ENCODE assay signal across 24 cellular contexts in genomic region chrX:68843992-68844391, GRCh38. TPM values are rescaled to one million over a fixed set of nuclear protein-coding genes. Genes with fewer than 3 reads are reported as not detected.
DNase-seq lines count a peak whose midpoint lies in the region; ATAC-seq and TF ChIP-seq lines count a peak whose summit lies in the region.
"Had no signal": no experiment of that assay in that cellular context is flagged by ENCODE, and none has a peak within 500 bp of the region (broad histone marks: within the 10 kb centered on the region; RNA-seq: fewer than 3 reads in every experiment).

No MANE protein-coding gene starts in this region.

- H3K27ac ChIP-seq in HEK293 (ENCODE audit: extremely low read depth, low read depth, low read length) (no peak overlapping the region), RWPE2 (ENCODE audit: poor library complexity, severe bottlenecking) (peak overlapping the region; percentile 78), epithelial cell of prostate (peak overlapping the region; percentile 70)
- no peak overlapping the region for H3K27ac ChIP-seq in CD8-positive, alpha-beta T cell (ENCODE audit: low read depth, low read length)
- H3K27ac ChIP-seq: A549 had no signal

- H3K27ac Mint-ChIP-seq in CD8-positive, alpha-beta T cell, result no peak overlapping the region
- H3K27ac Mint-ChIP-seq: CD4-positive, alpha-beta T cell; HFFc6 had no signal

- peaks cover 20% of the 10 kb centered on the region for H3K36me3 Mint-ChIP-seq in CD8-positive, alpha-beta T cell

- no peak overlapping the region for H3K4me3 Mint-ChIP-seq in CD8-positive, alpha-beta T cell
- H3K4me3 Mint-ChIP-seq: CD4-positive, alpha-beta T cell; HFFc6 had no signal

- no peaks in the 10 kb centered on the region for H3K27me3 Mint-ChIP-seq in CD8-positive, alpha-beta T cell (ENCODE audit: low read depth)
- H3K27me3 Mint-ChIP-seq: CD4-positive, alpha-beta T cell had no signal

- H3K4me1 ChIP-seq in HEK293 (ENCODE audit: control insufficient read depth, insufficient read depth, low read length) (no peaks in the 10 kb centered on the region), RWPE2 (ENCODE audit: insufficient read depth, poor library complexity, severe bottlenecking) (peaks cover 32% of the 10 kb centered on the region), mucosa of descending colon (ENCODE audit: low read depth) (peaks cover 5% of the 10 kb centered on the region)
- no peaks in the 10 kb centered on the region for H3K4me1 ChIP-seq in CD8-positive, alpha-beta T cell (ENCODE audit: insufficient read depth, low read length)
- H3K4me1 ChIP-seq: BE2C, Caco-2 had no signal

- TF ChIP-seq CTCF in HEK293 (tag by site-specific recombination; IDR thresholded peaks at IDR 0.05), result no peak
- no peak for TF ChIP-seq CTCF in RWPE2 (IDR thresholded peaks at IDR 0.05; ENCODE audit: poor library complexity, severe bottlenecking)
- no peak for TF ChIP-seq CTCF in mucosa of descending colon (IDR thresholded peaks at IDR 0.05)
- TF ChIP-seq CTCF in CD8-positive, alpha-beta T cell (IDR thresholded peaks at IDR 0.05), result no peak

- H3K9me3 ChIP-seq in HEK293 (ENCODE audit: control insufficient read depth, insufficient read depth, low read depth, low read length) (no peaks in the 10 kb centered on the region), RWPE2 (ENCODE audit: severe bottlenecking) (no peaks in the 10 kb centered on the region), mucosa of descending colon (no peaks in the 10 kb centered on the region)
- H3K9me3 ChIP-seq in CD8-positive, alpha-beta T cell (ENCODE audit: low read length), result no peaks in the 10 kb centered on the region
- H3K9me3 ChIP-seq: A549, BE2C, Caco-2 had no signal

- H3K4me3 ChIP-seq in HEK293 (ENCODE audit: low read depth, low read length) (no peak overlapping the region), RWPE2 (ENCODE audit: severe bottlenecking) (no peak overlapping the region), mucosa of descending colon (no peak overlapping the region)
- no peak overlapping the region for H3K4me3 ChIP-seq in CD8-positive, alpha-beta T cell (ENCODE audit: low read depth, low read length)
- H3K4me3 ChIP-seq: A549, GM12878, SK-N-MC had no signal

- CTCF ChIA-PET in HEK293 (lab: Yijun Ruan, JAX), result interaction anchor here (1.7 kb wide), 1 partner anchor 111 kb away, joined by 5 read pairs; no protein-coding TSS in a partner anchor
- CTCF ChIA-PET in CD8-positive, alpha-beta T cell (lab: Charles Lee), result interaction anchor here (2.0 kb wide), 1 partner anchor 16 kb away, joined by 6 read pairs; no protein-coding TSS in a partner anchor

- no peaks in the 10 kb centered on the region for H3K9me3 Mint-ChIP-seq in CD8-positive, alpha-beta T cell
- H3K9me3 Mint-ChIP-seq: CD4-positive, alpha-beta T cell; HFFc6 had no signal

- ATAC-seq in RWPE2 (ENCODE audit: low read depth) (peak; percentile 88), mucosa of descending colon (peak; percentile 47)
- ATAC-seq in CD8-positive, alpha-beta T cell, result no peak
- ATAC-seq: A549, GM12878 had no signal

- POLR2A ChIA-PET in HEK293 (lab: Yijun Ruan, JAX), result interaction anchor here (2.3 kb wide), 1 partner anchor 16 kb away, joined by 8 read pairs; the partner anchor contains the start of gene EFNB1
- POLR2A ChIA-PET in CD8-positive, alpha-beta T cell (lab: Charles Lee), result interaction anchor here (1.1 kb wide), 1 partner anchor 15 kb away, joined by 3 read pairs; the partner anchor contains the start of gene EFNB1

- H3K4me1 Mint-ChIP-seq in CD8-positive, alpha-beta T cell (ENCODE audit: low read depth), result no peaks in the 10 kb centered on the region

- H3K27me3 ChIP-seq in RWPE2 (ENCODE audit: insufficient read depth, poor library complexity, severe bottlenecking), result no peaks in the 10 kb centered on the region
- no peaks in the 10 kb centered on the region for H3K27me3 ChIP-seq in CD8-positive, alpha-beta T cell (ENCODE audit: insufficient read depth, low read length)
- H3K27me3 ChIP-seq: BE2C had no signal

- DNase-seq in RWPE2 (ENCODE audit: low spot score), result peak; percentile 70
- DNase-seq in epithelial cell of prostate (ENCODE audit: low read depth, low spot score), result no peak
- DNase-seq in mucosa of descending colon, result peak in 2 of 3 donors; percentile 14 to 45
- DNase-seq in activated CD4-positive, alpha-beta T cell treated with anti-CD3 and anti-CD28 coated beads, Interleukin-2, amount 50 U/mL, for 1 hour, result no peak
- DNase-seq in activated CD4-positive, CD25-positive, alpha-beta regulatory T cell (lab: John Stamatoyannopoulos, UW), result no peak
- no peak for DNase-seq in CD8-positive, alpha-beta T cell
- DNase-seq in stimulated activated CD4-positive, alpha-beta T cell treated with anti-CD3 and anti-CD28 coated beads, Interleukin-1b, Interleukin-23, amount 100 ng/mL, for 48 hours, result no peak
- DNase-seq: BE2C; Caco-2; CD4-positive, alpha-beta T cell; DMS 273 treated with DMSO at 0.1 percent for 48 hours; DND-41; HFFc6; KBM-7; NCI-H1092; NCI-H1436 treated with DMSO at 0.1 percent for 48 hours; NCI-H1930; NCI-H226; OCI-M1; SHP77 treated with DMSO at 0.1 percent for 48 hours had no signal

- peaks cover 0 to 45% of the 10 kb centered on the region in 2 experiments; a peak in 2 of 3 replicates for H3K36me3 ChIP-seq in HEK293 (ENCODE audit: control insufficient read depth in 2 of 2, insufficient read depth in 1 of 2, low read length in 2 of 2)
- peaks cover 31% of the 10 kb centered on the region for H3K36me3 ChIP-seq in RWPE2 (ENCODE audit: low read depth)
- no peaks in the 10 kb centered on the region for H3K36me3 ChIP-seq in mucosa of descending colon (ENCODE audit: low read depth)
- H3K36me3 ChIP-seq in CD8-positive, alpha-beta T cell (ENCODE audit: insufficient read depth, low read length), result no peaks in the 10 kb centered on the region

- intact Hi-C loops in mucosa of descending colon (cut with DNase I, micrococcal nuclease), result loop anchor here in 1 of 2 donors (10.0 kb wide), 1 partner anchor 151 kb away; no protein-coding TSS in a partner anchor
- intact Hi-C loops in CD8-positive, alpha-beta T cell (cut with DNase I, micrococcal nuclease), result no loop called here

TF ChIP-seq in HEK293, 187 proteins besides CTCF, POLR2A, EP300 and RAD21:
- TF ChIP-seq ZNF596 (tag by site-specific recombination; IDR thresholded peaks at IDR 0.05) (no peak), KLF17 (tag by site-specific recombination; IDR thresholded peaks at IDR 0.05) (0 out of 2 replicates have a peak, but pooled peaks have one; percentile 17)

RNA-seq across cellular contexts. Expression of gene EFNB1, which starts 15.2 kb away (rescaled TPM):
- 10 to 100 TPM; 41.7 to 81.5 (median 66.3) TPM for total RNA-seq in mucosa of descending colon
- total RNA-seq in CD8-positive, alpha-beta T cell, result 1 to 10 TPM; 4.3 to 4.9 TPM

Comparison
In these comparisons a context has a peak if more than half of its experiments do, and no peak if none do; other contexts are left out.
1. H3K27ac ChIP-seq: peak in RWPE2 (single experiment) and epithelial cell of prostate (single experiment); none in HEK293 (single experiment) and CD8-positive, alpha-beta T cell (single experiment).
2. DNase-seq: peak in RWPE2 (single experiment) and mucosa of descending colon (2 of 3); none in epithelial cell of prostate (single experiment), activated CD4-positive, alpha-beta T cell treated with anti-CD3 and anti-CD28 coated beads, Interleukin-2, amount 50 U/mL, for 1 hour (single experiment), activated CD4-positive, CD25-positive, alpha-beta regulatory T cell (0 of 4), CD8-positive, alpha-beta T cell (0 of 7) and stimulated activated CD4-positive, alpha-beta T cell treated with anti-CD3 and anti-CD28 coated beads, Interleukin-1b, Interleukin-23, amount 100 ng/mL, for 48 hours (single experiment).
3. RNA of gene EFNB1, which starts 15.2 kb away (total RNA-seq): 41.7 to 81.5 TPM in mucosa of descending colon; 4.3 to 4.9 TPM in CD8-positive, alpha-beta T cell; every median in the first group is over 4 times any median in the second.